In genomic region chr7:87205701-87206100, GRCh38 we compare ENCODE assay signal across 2 cellular contexts.
TF ChIP-seq lines count a peak whose summit lies in the region.

No MANE protein-coding gene starts in this region.

TF ChIP-seq in HEK293, 187 proteins besides CTCF, POLR2A, EP300 and RAD21:
- TF ChIP-seq SCRT2 (tag by site-specific recombination; IDR thresholded peaks at IDR 0.05) (0 out of 2 replicates have a peak, but pooled peaks have one; percentile 8), ZNF707 (tag by site-specific recombination; IDR thresholded peaks at IDR 0.05) (peak; percentile 95)

TF ChIP-seq in K562, 482 proteins besides CTCF, POLR2A, EP300 and RAD21:
- 0 out of 3 replicates have a peak, but pooled peaks of 1 of the 2 experiments have one; percentile 63 for TF ChIP-seq CBX3 (IDR thresholded peaks at IDR 0.05; ENCODE audit: borderline replicate concordance in 1 of 2, low read length in 2 of 2)
- peak; percentile 73; the same call in 1 of the 2 replicates for TF ChIP-seq TRIM28 (IDR thresholded peaks at IDR 0.05)
- TF ChIP-seq ZNF707 (CRISPR knock-in tag; conservative IDR thresholded peaks at IDR 0.05) = peak; percentile 98
TF ChIP-seq in K562: peak in this region for 3; not testable (repeated sequence) for 479.
